ENCODE assay signal across 1 cellular context in genomic region chr9:5500441-5501235, GRCh38.
TF ChIP-seq lines count a peak whose summit lies in the region.

No MANE protein-coding gene starts in this region.

TF ChIP-seq in GM23338, 12 proteins besides CTCF, POLR2A, EP300 and RAD21 (continued from another document):
- TF ChIP-seq ZNF462 (CRISPR knock-in tag; IDR thresholded peaks at IDR 0.05) (no peak), CREB1 (CRISPR knock-in tag; IDR thresholded peaks at IDR 0.05; ENCODE audit: low read depth) (no peak)
